In genomic region chr15:89812126-89812846, GRCh38 we compare ENCODE assay signal across 9 cellular contexts. TPM values are rescaled to one million over a fixed set of nuclear protein-coding genes. Genes with fewer than 3 reads are reported as not detected.
DNase-seq lines count a peak whose midpoint lies in the region; ATAC-seq and TF ChIP-seq lines count a peak whose summit lies in the region.
"Had no signal": no experiment of that assay in that cellular context is flagged by ENCODE, and none has a peak within 500 bp of the region (broad histone marks: within the 10 kb centered on the region; RNA-seq: fewer than 3 reads in every experiment).

No MANE protein-coding gene starts in this region.

- intact Hi-C loops in heart right ventricle (cut with DNase I) (loop anchor here in 1 of 10 donors (5.0 kb wide), 1 partner anchor 35 kb away; the partner anchor contains the start of gene MESP2), sigmoid colon (cut with DNase I) (no loop called here)

- no peak for TF ChIP-seq EP300 in sigmoid colon (IDR thresholded peaks at IDR 0.05)

- H3K36me3 ChIP-seq in heart right ventricle (no peaks in the 10 kb centered on the region), sigmoid colon (no peaks in the 10 kb centered on the region)

- no peak for TF ChIP-seq POLR2A in sigmoid colon (IDR thresholded peaks at IDR 0.05)

- H3K27ac ChIP-seq in VCaP (peak overlapping the region; percentile 98), heart right ventricle (peak overlapping the region in 2 of 10 donors; percentile 19 to 95), sigmoid colon (peak overlapping the region in 1 of 4 donors; percentile 57)

- peaks cover 0 to 8% (median 0%) of the 10 kb centered on the region in 11 donors for H3K9me3 ChIP-seq in heart right ventricle
- peaks cover 0 to 9% (median 2%) of the 10 kb centered on the region in 4 donors for H3K9me3 ChIP-seq in sigmoid colon

- H3K4me1 ChIP-seq in heart right ventricle = peaks cover 0 to 41% (median 25%) of the 10 kb centered on the region in 9 donors
- peaks cover 0 to 15% (median 11%) of the 10 kb centered on the region in 4 donors for H3K4me1 ChIP-seq in sigmoid colon

- TF ChIP-seq CTCF in GM10266 (IDR thresholded peaks at IDR 0.05; ENCODE audit: control insufficient read depth, insufficient read depth, low read depth, missing control alignments) (no peak), VCaP (conservative IDR thresholded peaks at IDR 0.05) (no peak), heart right ventricle (IDR thresholded peaks at IDR 0.05) (no peak), sigmoid colon (IDR thresholded peaks at IDR 0.05) (no peak)

- DNase-seq in GM10266 (ENCODE audit: extremely low spot score) (peak; percentile 49), heart right ventricle (peak in 1 of 2 donors; percentile 71), sigmoid colon (peak; percentile 83), pons (ENCODE audit: low spot score) (no peak)
- DNase-seq in activated CD4-positive, alpha-beta T cell treated with anti-CD3 and anti-CD28 coated beads for 1 hour = no peak
- DNase-seq: nucleus accumbens had no signal

- WGBS in heart right ventricle, 2 donors = 39 to 64% methylated on average over 8 of the region's 8 CpGs
- WGBS in sigmoid colon, 2 donors = 17 to 63% methylated on average over 8 of the region's 8 CpGs

- ATAC-seq in heart right ventricle (peak in 7 of 8 donors; percentile 26 to 90 (median 70)), HG03457 (IDR thresholded peaks at IDR 0.05; ENCODE audit: unreplicated experiment) (no peak), HG03460 (IDR thresholded peaks at IDR 0.05; ENCODE audit: unreplicated experiment) (no peak)

- H3K27me3 ChIP-seq in heart right ventricle = peaks cover 3 to 44% (median 37%) of the 10 kb centered on the region in 7 donors
- peaks cover 16 to 48% (median 40%) of the 10 kb centered on the region in 3 donors for H3K27me3 ChIP-seq in sigmoid colon

- H3K4me3 ChIP-seq in heart right ventricle (peak overlapping the region in 1 of 10 donors; percentile 72), sigmoid colon (no peak overlapping the region)

RNA-seq across cellular contexts. Expression of gene ANPEP, which starts 2.4 kb away (rescaled TPM):
- 10 to 100 TPM in 1 of 10 donors, 1 to 10 TPM in 8, under 1 TPM in 1; 0.77 to 17.8 (median 2.4) TPM for total RNA-seq in heart right ventricle
- polyA plus RNA-seq in heart right ventricle = 1 to 10 TPM; 6.1 to 9.9 TPM
- 10 to 100 TPM in 1 of 4 donors, 1 to 10 TPM in 3; 4.4 to 24.6 (median 6.2) TPM for total RNA-seq in sigmoid colon
- 100 to 1,000 TPM; 108 to 229 (median 166) TPM for polyA plus RNA-seq in sigmoid colon

RNA-seq across cellular contexts. Expression of gene MESP2, which starts 36.2 kb away (rescaled TPM):
- total RNA-seq in heart right ventricle (under 1 TPM in 5 of 10 donors, not detected in 5; 0.21 to 0.52 (median 0.32) TPM), sigmoid colon (not detected)
- polyA plus RNA-seq in heart right ventricle (under 1 TPM; 0.04 to 0.73 TPM), sigmoid colon (1 to 10 TPM in 2 of 3 donors, not detected in 1; 1.3 to 1.8 TPM)

Comparison
In these comparisons a context has a peak if more than half of its experiments do, and no peak if none do; other contexts are left out.
1. DNase-seq: peak in GM10266 (single experiment) and sigmoid colon (single experiment); none in activated CD4-positive, alpha-beta T cell treated with anti-CD3 and anti-CD28 coated beads for 1 hour (single experiment) and pons (single experiment).
2. ATAC-seq: peak in heart right ventricle (7 of 8); none in HG03457 (single experiment) and HG03460 (single experiment).